Comparison of ENCODE assay signal across 1 cellular context in the genomic region with DNA sequence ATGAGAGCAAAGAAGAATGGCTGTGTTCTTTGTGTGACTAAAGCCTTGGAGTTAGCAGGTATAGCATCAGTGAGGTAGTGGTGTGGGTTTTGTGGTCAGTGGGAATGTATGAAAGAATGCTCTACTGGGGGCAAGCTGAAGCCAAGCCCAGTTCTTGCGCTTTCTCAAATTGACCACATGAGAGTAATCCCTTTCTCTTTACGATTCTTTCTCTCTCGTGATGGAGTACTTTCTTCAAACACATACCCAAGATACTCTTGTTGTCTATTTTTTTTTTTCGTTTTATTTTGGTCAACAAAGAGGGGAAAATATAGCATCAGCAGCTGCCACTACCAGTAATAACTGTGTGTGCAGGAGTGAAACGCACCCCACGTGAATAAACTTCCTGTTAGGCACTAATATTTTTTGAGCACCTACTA.
TF ChIP-seq lines count a peak whose summit lies in the region.

No MANE protein-coding gene starts in this region.

TF ChIP-seq in GM12878, 131 proteins besides CTCF, POLR2A, EP300 and RAD21 (continued from another document and continues in another):
- TF ChIP-seq, protein P1, sequence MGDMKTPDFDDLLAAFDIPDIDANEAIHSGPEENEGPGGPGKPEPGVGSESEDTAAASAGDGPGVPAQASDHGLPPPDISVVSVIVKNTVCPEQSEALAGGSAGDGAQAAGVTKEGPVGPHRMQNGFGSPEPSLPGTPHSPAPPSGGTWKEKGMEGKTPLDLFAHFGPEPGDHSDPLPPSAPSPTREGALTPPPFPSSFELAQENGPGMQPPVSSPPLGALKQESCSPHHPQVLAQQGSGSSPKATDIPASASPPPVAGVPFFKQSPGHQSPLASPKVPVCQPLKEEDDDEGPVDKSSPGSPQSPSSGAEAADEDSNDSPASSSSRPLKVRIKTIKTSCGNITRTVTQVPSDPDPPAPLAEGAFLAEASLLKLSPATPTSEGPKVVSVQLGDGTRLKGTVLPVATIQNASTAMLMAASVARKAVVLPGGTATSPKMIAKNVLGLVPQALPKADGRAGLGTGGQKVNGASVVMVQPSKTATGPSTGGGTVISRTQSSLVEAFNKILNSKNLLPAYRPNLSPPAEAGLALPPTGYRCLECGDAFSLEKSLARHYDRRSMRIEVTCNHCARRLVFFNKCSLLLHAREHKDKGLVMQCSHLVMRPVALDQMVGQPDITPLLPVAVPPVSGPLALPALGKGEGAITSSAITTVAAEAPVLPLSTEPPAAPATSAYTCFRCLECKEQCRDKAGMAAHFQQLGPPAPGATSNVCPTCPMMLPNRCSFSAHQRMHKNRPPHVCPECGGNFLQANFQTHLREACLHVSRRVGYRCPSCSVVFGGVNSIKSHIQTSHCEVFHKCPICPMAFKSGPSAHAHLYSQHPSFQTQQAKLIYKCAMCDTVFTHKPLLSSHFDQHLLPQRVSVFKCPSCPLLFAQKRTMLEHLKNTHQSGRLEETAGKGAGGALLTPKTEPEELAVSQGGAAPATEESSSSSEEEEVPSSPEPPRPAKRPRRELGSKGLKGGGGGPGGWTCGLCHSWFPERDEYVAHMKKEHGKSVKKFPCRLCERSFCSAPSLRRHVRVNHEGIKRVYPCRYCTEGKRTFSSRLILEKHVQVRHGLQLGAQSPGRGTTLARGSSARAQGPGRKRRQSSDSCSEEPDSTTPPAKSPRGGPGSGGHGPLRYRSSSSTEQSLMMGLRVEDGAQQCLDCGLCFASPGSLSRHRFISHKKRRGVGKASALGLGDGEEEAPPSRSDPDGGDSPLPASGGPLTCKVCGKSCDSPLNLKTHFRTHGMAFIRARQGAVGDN (IDR thresholded peaks at IDR 0.05) = no peak
- TF ChIP-seq TCF7 (IDR thresholded peaks at IDR 0.05; ENCODE audit: borderline replicate concordance) (peak; percentile 96), CHD4 (IDR thresholded peaks at IDR 0.05) (no peak), SPI1 (IDR thresholded peaks at IDR 0.05; ENCODE audit: borderline replicate concordance, insufficient read depth, low read depth, low read length) (no peak), RELA (IDR thresholded peaks at IDR 0.05; ENCODE audit: borderline replicate concordance, partially characterized antibody) (no peak), TBL1XR1 (IDR thresholded peaks at IDR 0.05; ENCODE audit: low read depth, low read length) (peak; percentile 92), BHLHE40 (IDR thresholded peaks at IDR 0.05; ENCODE audit: borderline replicate concordance in 1 of 2, low read depth in 2 of 2, low read length in 1 of 2) (peak; percentile 92 to 93), HCFC1 (IDR thresholded peaks at IDR 0.05; ENCODE audit: low read length) (no peak), SREBF1 (IDR thresholded peaks at IDR 0.05; ENCODE audit: low read length) (no peak), BACH1 (IDR thresholded peaks at IDR 0.05; ENCODE audit: borderline replicate concordance) (no peak), TCF3 (IDR thresholded peaks at IDR 0.05; ENCODE audit: borderline replicate concordance, insufficient read depth, low read depth, low read length) (0 out of 2 replicates have a peak, but pooled peaks have one; percentile 21), NR2F1 (conservative IDR thresholded peaks at IDR 0.05) (peak; percentile 34; the same call in 1 of the 2 replicates), IKZF2 (IDR thresholded peaks at IDR 0.05) (peak; percentile 92 to 93), EED (IDR thresholded peaks at IDR 0.05; ENCODE audit: low read depth) (peak; percentile 93), ZZZ3 (IDR thresholded peaks at IDR 0.05; ENCODE audit: control insufficient read depth, insufficient read length, low read depth) (no peak), FOXM1 (IDR thresholded peaks at IDR 0.05; ENCODE audit: low read depth, low read length) (peak; percentile 73; the same call in 1 of the 2 replicates), MYB (IDR thresholded peaks at IDR 0.05; ENCODE audit: borderline replicate concordance, low read depth, low read length) (no peak), LARP7 (IDR thresholded peaks at IDR 0.05) (no peak), TARDBP (IDR thresholded peaks at IDR 0.05; ENCODE audit: borderline replicate concordance) (no peak), DPF2 (IDR thresholded peaks at IDR 0.05) (0 out of 2 replicates have a peak, but pooled peaks have one; percentile 20), MTA2 (IDR thresholded peaks at IDR 0.05; ENCODE audit: low read depth) (peak; percentile 86), CEBPB (IDR thresholded peaks at IDR 0.05; ENCODE audit: borderline replicate concordance in 1 of 2, low read depth in 2 of 2, low read length in 2 of 2) (no peak), SUZ12 (IDR thresholded peaks at IDR 0.05; ENCODE audit: unreplicated experiment) (no peak), ZNF384 (IDR thresholded peaks at IDR 0.05; ENCODE audit: borderline replicate concordance, low read depth, low read length) (peak; percentile 68; the same call in 1 of the 2 replicates), CHD1 (IDR thresholded peaks at IDR 0.05; ENCODE audit: low read depth, low read length) (no peak), CBX5 (IDR thresholded peaks at IDR 0.05; ENCODE audit: low read depth) (no peak)
- TF ChIP-seq, protein P2, sequence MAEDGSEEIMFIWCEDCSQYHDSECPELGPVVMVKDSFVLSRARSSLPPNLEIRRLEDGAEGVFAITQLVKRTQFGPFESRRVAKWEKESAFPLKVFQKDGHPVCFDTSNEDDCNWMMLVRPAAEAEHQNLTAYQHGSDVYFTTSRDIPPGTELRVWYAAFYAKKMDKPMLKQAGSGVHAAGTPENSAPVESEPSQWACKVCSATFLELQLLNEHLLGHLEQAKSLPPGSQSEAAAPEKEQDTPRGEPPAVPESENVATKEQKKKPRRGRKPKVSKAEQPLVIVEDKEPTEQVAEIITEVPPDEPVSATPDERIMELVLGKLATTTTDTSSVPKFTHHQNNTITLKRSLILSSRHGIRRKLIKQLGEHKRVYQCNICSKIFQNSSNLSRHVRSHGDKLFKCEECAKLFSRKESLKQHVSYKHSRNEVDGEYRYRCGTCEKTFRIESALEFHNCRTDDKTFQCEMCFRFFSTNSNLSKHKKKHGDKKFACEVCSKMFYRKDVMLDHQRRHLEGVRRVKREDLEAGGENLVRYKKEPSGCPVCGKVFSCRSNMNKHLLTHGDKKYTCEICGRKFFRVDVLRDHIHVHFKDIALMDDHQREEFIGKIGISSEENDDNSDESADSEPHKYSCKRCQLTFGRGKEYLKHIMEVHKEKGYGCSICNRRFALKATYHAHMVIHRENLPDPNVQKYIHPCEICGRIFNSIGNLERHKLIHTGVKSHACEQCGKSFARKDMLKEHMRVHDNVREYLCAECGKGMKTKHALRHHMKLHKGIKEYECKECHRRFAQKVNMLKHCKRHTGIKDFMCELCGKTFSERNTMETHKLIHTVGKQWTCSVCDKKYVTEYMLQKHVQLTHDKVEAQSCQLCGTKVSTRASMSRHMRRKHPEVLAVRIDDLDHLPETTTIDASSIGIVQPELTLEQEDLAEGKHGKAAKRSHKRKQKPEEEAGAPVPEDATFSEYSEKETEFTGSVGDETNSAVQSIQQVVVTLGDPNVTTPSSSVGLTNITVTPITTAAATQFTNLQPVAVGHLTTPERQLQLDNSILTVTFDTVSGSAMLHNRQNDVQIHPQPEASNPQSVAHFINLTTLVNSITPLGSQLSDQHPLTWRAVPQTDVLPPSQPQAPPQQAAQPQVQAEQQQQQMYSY (CRISPR knock-in tag; IDR thresholded peaks at IDR 0.05) = no peak
- TF ChIP-seq, protein P3, sequence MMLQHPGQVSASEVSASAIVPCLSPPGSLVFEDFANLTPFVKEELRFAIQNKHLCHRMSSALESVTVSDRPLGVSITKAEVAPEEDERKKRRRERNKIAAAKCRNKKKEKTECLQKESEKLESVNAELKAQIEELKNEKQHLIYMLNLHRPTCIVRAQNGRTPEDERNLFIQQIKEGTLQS (IDR thresholded peaks at IDR 0.05; ENCODE audit: borderline replicate concordance, extremely low read depth, low read depth, low read length) = no peak
- TF ChIP-seq, protein P4, sequence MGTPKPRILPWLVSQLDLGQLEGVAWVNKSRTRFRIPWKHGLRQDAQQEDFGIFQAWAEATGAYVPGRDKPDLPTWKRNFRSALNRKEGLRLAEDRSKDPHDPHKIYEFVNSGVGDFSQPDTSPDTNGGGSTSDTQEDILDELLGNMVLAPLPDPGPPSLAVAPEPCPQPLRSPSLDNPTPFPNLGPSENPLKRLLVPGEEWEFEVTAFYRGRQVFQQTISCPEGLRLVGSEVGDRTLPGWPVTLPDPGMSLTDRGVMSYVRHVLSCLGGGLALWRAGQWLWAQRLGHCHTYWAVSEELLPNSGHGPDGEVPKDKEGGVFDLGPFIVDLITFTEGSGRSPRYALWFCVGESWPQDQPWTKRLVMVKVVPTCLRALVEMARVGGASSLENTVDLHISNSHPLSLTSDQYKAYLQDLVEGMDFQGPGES (IDR thresholded peaks at IDR 0.05) = no peak
- TF ChIP-seq, protein P5, sequence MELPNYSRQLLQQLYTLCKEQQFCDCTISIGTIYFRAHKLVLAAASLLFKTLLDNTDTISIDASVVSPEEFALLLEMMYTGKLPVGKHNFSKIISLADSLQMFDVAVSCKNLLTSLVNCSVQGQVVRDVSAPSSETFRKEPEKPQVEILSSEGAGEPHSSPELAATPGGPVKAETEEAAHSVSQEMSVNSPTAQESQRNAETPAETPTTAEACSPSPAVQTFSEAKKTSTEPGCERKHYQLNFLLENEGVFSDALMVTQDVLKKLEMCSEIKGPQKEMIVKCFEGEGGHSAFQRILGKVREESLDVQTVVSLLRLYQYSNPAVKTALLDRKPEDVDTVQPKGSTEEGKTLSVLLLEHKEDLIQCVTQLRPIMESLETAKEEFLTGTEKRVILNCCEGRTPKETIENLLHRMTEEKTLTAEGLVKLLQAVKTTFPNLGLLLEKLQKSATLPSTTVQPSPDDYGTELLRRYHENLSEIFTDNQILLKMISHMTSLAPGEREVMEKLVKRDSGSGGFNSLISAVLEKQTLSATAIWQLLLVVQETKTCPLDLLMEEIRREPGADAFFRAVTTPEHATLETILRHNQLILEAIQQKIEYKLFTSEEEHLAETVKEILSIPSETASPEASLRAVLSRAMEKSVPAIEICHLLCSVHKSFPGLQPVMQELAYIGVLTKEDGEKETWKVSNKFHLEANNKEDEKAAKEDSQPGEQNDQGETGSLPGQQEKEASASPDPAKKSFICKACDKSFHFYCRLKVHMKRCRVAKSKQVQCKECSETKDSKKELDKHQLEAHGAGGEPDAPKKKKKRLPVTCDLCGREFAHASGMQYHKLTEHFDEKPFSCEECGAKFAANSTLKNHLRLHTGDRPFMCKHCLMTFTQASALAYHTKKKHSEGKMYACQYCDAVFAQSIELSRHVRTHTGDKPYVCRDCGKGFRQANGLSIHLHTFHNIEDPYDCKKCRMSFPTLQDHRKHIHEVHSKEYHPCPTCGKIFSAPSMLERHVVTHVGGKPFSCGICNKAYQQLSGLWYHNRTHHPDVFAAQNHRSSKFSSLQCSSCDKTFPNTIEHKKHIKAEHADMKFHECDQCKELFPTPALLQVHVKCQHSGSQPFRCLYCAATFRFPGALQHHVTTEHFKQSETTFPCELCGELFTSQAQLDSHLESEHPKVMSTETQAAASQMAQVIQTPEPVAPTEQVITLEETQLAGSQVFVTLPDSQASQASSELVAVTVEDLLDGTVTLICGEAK (IDR thresholded peaks at IDR 0.05; ENCODE audit: borderline replicate concordance) = no peak
- TF ChIP-seq, protein P6, sequence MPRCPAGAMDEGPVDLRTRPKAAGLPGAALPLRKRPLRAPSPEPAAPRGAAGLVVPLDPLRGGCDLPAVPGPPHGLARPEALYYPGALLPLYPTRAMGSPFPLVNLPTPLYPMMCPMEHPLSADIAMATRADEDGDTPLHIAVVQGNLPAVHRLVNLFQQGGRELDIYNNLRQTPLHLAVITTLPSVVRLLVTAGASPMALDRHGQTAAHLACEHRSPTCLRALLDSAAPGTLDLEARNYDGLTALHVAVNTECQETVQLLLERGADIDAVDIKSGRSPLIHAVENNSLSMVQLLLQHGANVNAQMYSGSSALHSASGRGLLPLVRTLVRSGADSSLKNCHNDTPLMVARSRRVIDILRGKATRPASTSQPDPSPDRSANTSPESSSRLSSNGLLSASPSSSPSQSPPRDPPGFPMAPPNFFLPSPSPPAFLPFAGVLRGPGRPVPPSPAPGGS (IDR thresholded peaks at IDR 0.05; ENCODE audit: borderline replicate concordance, insufficient read depth, low read depth, low read length, poor library complexity, severe bottlenecking) = no peak
- TF ChIP-seq, protein P7, sequence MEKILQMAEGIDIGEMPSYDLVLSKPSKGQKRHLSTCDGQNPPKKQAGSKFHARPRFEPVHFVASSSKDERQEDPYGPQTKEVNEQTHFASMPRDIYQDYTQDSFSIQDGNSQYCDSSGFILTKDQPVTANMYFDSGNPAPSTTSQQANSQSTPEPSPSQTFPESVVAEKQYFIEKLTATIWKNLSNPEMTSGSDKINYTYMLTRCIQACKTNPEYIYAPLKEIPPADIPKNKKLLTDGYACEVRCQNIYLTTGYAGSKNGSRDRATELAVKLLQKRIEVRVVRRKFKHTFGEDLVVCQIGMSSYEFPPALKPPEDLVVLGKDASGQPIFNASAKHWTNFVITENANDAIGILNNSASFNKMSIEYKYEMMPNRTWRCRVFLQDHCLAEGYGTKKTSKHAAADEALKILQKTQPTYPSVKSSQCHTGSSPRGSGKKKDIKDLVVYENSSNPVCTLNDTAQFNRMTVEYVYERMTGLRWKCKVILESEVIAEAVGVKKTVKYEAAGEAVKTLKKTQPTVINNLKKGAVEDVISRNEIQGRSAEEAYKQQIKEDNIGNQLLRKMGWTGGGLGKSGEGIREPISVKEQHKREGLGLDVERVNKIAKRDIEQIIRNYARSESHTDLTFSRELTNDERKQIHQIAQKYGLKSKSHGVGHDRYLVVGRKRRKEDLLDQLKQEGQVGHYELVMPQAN (conservative IDR thresholded peaks at IDR 0.05) = no peak
- TF ChIP-seq, protein P8, sequence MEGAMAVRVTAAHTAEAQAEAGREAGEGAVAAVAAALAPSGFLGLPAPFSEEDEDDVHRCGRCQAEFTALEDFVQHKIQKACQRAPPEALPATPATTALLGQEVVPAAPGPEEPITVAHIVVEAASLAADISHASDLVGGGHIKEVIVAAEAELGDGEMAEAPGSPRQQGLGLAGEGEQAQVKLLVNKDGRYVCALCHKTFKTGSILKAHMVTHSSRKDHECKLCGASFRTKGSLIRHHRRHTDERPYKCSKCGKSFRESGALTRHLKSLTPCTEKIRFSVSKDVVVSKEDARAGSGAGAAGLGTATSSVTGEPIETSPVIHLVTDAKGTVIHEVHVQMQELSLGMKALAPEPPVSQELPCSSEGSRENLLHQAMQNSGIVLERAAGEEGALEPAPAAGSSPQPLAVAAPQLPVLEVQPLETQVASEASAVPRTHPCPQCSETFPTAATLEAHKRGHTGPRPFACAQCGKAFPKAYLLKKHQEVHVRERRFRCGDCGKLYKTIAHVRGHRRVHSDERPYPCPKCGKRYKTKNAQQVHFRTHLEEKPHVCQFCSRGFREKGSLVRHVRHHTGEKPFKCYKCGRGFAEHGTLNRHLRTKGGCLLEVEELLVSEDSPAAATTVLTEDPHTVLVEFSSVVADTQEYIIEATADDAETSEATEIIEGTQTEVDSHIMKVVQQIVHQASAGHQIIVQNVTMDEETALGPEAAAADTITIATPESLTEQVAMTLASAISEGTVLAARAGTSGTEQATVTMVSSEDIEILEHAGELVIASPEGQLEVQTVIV (IDR thresholded peaks at IDR 0.05; ENCODE audit: borderline replicate concordance, partially characterized antibody) = no peak
- TF ChIP-seq, protein P9, sequence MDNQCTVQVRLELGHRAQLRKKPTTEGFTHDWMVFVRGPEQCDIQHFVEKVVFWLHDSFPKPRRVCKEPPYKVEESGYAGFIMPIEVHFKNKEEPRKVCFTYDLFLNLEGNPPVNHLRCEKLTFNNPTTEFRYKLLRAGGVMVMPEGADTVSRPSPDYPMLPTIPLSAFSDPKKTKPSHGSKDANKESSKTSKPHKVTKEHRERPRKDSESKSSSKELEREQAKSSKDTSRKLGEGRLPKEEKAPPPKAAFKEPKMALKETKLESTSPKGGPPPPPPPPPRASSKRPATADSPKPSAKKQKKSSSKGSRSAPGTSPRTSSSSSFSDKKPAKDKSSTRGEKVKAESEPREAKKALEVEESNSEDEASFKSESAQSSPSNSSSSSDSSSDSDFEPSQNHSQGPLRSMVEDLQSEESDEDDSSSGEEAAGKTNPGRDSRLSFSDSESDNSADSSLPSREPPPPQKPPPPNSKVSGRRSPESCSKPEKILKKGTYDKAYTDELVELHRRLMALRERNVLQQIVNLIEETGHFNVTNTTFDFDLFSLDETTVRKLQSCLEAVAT (IDR thresholded peaks at IDR 0.05) = peak; percentile 91
